Comparison of ENCODE assay signal across 18 cellular contexts in genomic region chr6:17413313-17413750, GRCh38. TPM values are rescaled to one million over a fixed set of nuclear protein-coding genes. Genes with fewer than 3 reads are reported as not detected.
DNase-seq lines count a peak whose midpoint lies in the region; ATAC-seq, FAIRE-seq and TF ChIP-seq lines count a peak whose summit lies in the region.
"Had no signal": no experiment of that assay in that cellular context is flagged by ENCODE, and none has a peak within 500 bp of the region (broad histone marks: within the 10 kb centered on the region; RNA-seq: fewer than 3 reads in every experiment).

No MANE protein-coding gene starts in this region.

- TF ChIP-seq RAD21 in A549 (conservative IDR thresholded peaks at IDR 0.05 in 1 of 2, IDR thresholded peaks at IDR 0.05 in 1 of 2) = no peak

- CTCF ChIA-PET in A549 (lab: Yijun Ruan, JAX) = no interaction called here

- DNase-seq in A549 (ENCODE audit: low read depth in 1 of 2, low spot score in 1 of 2) (peak in 1 of 2 experiments; percentile 17), GM23248 (peak; percentile 75), astrocyte (ENCODE audit: low read depth) (peak; percentile 86), inferior parietal cortex (ENCODE audit: extremely low spot score) (peak; percentile 32), AML-193 (lab: John Stamatoyannopoulos, UW) (no peak), KBM-7 (no peak)
- DNase-seq in activated naive CD8-positive, alpha-beta T cell treated with anti-CD3 and anti-CD28 coated beads for 36 hours = no peak
- DNase-seq: activated effector memory CD4-positive, alpha-beta T cell treated with Interleukin-2 at 50 U/mL for 16 hours; DMS53; endodermal cell; glutamatergic neuron; kidney; OCI-M1; spleen had no signal

- peaks cover 4% of the 10 kb centered on the region for H3K36me3 Mint-ChIP-seq in astrocyte (ENCODE audit: low read depth, unreplicated experiment)
- no peaks in the 10 kb centered on the region for H3K36me3 Mint-ChIP-seq in activated naive CD8-positive, alpha-beta T cell treated with anti-CD3 and anti-CD28 coated beads for 36 hours

- H3K27me3 Mint-ChIP-seq in astrocyte (ENCODE audit: low read depth, unreplicated experiment) = no peaks in the 10 kb centered on the region
- peaks cover 6% of the 10 kb centered on the region for H3K27me3 Mint-ChIP-seq in activated naive CD8-positive, alpha-beta T cell treated with anti-CD3 and anti-CD28 coated beads for 36 hours

- peaks cover 48% of the 10 kb centered on the region for H3K4me1 Mint-ChIP-seq in astrocyte (ENCODE audit: low read depth, unreplicated experiment)
- no peaks in the 10 kb centered on the region for H3K4me1 Mint-ChIP-seq in activated naive CD8-positive, alpha-beta T cell treated with anti-CD3 and anti-CD28 coated beads for 36 hours

- H3K9me3 Mint-ChIP-seq in astrocyte (ENCODE audit: unreplicated experiment) = peaks cover 5% of the 10 kb centered on the region
- peaks cover 2% of the 10 kb centered on the region for H3K9me3 Mint-ChIP-seq in activated naive CD8-positive, alpha-beta T cell treated with anti-CD3 and anti-CD28 coated beads for 36 hours

- H3K9me3 ChIP-seq in A549 (peaks cover 7% of the 10 kb centered on the region; the same call in 1 of the 3 replicates), GM23248 (ENCODE audit: low read depth) (no peaks in the 10 kb centered on the region), astrocyte (ENCODE audit: insufficient read depth, low read depth, low read length) (no peaks in the 10 kb centered on the region)
- H3K9me3 ChIP-seq: breast epithelium had no signal

- H2AFZ ChIP-seq in GM23248 (no peak overlapping the region), astrocyte (ENCODE audit: low read depth, low read length) (no peak overlapping the region)

- TF ChIP-seq EP300 in A549 (IDR thresholded peaks at IDR 0.05) = no peak

- ATAC-seq in A549 (peak in 1 of 2 experiments; percentile 50; a peak in 3 of 6 replicates), HG03457 (IDR thresholded peaks at IDR 0.05; ENCODE audit: unreplicated experiment) (no peak)

- H3K27me3 ChIP-seq in GM23248 (replicated peaks; ENCODE audit: insufficient read depth) (no peaks in the 10 kb centered on the region), astrocyte (ENCODE audit: insufficient read depth, low read length) (no peaks in the 10 kb centered on the region)
- H3K27me3 ChIP-seq: breast epithelium, spleen had no signal

- TF ChIP-seq POLR2A in A549 (IDR thresholded peaks at IDR 0.05; ENCODE audit: low read length) = no peak

- in situ Hi-C loops in GM23248 (cut with MboI) = no loop called here
- in situ Hi-C loops in KBM-7 (cut with MboI; ENCODE audit: low pct_unique_long_range_greater_than_20kb, low sequenced_read_pairs) = no loop called here

- WGBS in A549 (ENCODE audit: missing lambda C conversion rate) = 43% methylated on average over 5 of the region's 5 CpGs
- WGBS in GM23248 (ENCODE audit: low coverage in 1 of 2, low lambda C conversion rate in 2 of 2, missing lambda C conversion rate in 2 of 2), 2 experiments = 79 to 80% methylated on average over 5 of the region's 5 CpGs

- H4K20me1 ChIP-seq in GM23248 (ENCODE audit: insufficient read depth) (no peaks in the 10 kb centered on the region), astrocyte (ENCODE audit: insufficient read depth, low read length) (no peaks in the 10 kb centered on the region)

- H3K27ac ChIP-seq in A549 (peak overlapping the region; percentile 29 to 80; a peak in 5 of 6 replicates), GM23248 (peak overlapping the region; percentile 56), astrocyte (ENCODE audit: low read depth, low read length) (peak overlapping the region; percentile 90)
- H3K27ac ChIP-seq: breast epithelium, spleen, VCaP had no signal

- H3K36me3 ChIP-seq in GM23248 (ENCODE audit: low read depth) (no peaks in the 10 kb centered on the region), astrocyte (ENCODE audit: insufficient read depth, low read length) (no peaks in the 10 kb centered on the region)
- H3K36me3 ChIP-seq: breast epithelium, spleen had no signal

- peaks cover 42% of the 10 kb centered on the region for H3K4me1 ChIP-seq in A549
- H3K4me1 ChIP-seq in GM23248 (ENCODE audit: insufficient read depth) = peaks cover 37% of the 10 kb centered on the region
- H3K4me1 ChIP-seq in astrocyte (ENCODE audit: insufficient read depth, low read length) = peaks cover 44% of the 10 kb centered on the region
- H3K4me1 ChIP-seq: breast epithelium, spleen had no signal

- H3K4me3 Mint-ChIP-seq in astrocyte (ENCODE audit: unreplicated experiment) = no peak overlapping the region
- no peak overlapping the region for H3K4me3 Mint-ChIP-seq in activated naive CD8-positive, alpha-beta T cell treated with anti-CD3 and anti-CD28 coated beads for 36 hours
- H3K4me3 Mint-ChIP-seq: endodermal cell; stimulated activated naive CD8-positive, alpha-beta T cell treated with anti-CD3 and anti-CD28 coated beads, Interleukin-15, Interleukin-2, amounts not matched to agents 100 ng/mL and 50 ng/mL, for 24 hours had no signal

- FAIRE-seq in A549 (lab: Jason Lieb, UNC) = no peak
- peak; percentile 94 for FAIRE-seq in astrocyte (lab: Jason Lieb, UNC)
- FAIRE-seq: kidney had no signal

- POLR2A ChIA-PET in A549 (lab: Yijun Ruan, JAX) = no interaction called here

- H3K9me2 ChIP-seq in GM23248 (ENCODE audit: insufficient read depth) = no peaks in the 10 kb centered on the region

- H3K27ac Mint-ChIP-seq in astrocyte (ENCODE audit: unreplicated experiment) = peak overlapping the region; percentile 77
- H3K27ac Mint-ChIP-seq in activated naive CD8-positive, alpha-beta T cell treated with anti-CD3 and anti-CD28 coated beads for 36 hours = no peak overlapping the region
- H3K27ac Mint-ChIP-seq: stimulated activated naive CD8-positive, alpha-beta T cell treated with anti-CD3 and anti-CD28 coated beads, Interleukin-15, Interleukin-2, amounts not matched to agents 100 ng/mL and 50 ng/mL, for 24 hours had no signal

- peaks cover 15% of the 10 kb centered on the region for H3F3A ChIP-seq in GM23248 (ENCODE audit: insufficient read depth)

- H3K4me3 ChIP-seq in A549 (no peak overlapping the region), GM23248 (no peak overlapping the region), astrocyte (ENCODE audit: insufficient read depth, low read depth, low read length) (no peak overlapping the region)
- H3K4me3 ChIP-seq: breast epithelium, spleen had no signal

- TF ChIP-seq CTCF in A549 (IDR thresholded peaks at IDR 0.05) (no peak), astrocyte (IDR thresholded peaks at IDR 0.05; ENCODE audit: insufficient read depth, low read depth, low read length) (no peak)

- H3K9ac ChIP-seq in GM23248 (peak overlapping the region; percentile 16; the same call in 1 of the 2 replicates), astrocyte (ENCODE audit: low read length) (peak overlapping the region; percentile 72)

- peaks cover 3% of the 10 kb centered on the region; the same call in 1 of the 2 replicates for H3K79me2 ChIP-seq in GM23248 (ENCODE audit: insufficient read depth)
- peaks cover 67% of the 10 kb centered on the region for H3K79me2 ChIP-seq in astrocyte (ENCODE audit: insufficient read depth, low read length)

- H3K4me2 ChIP-seq in A549 (peak overlapping the region; percentile 56), GM23248 (ENCODE audit: unreplicated experiment) (peak overlapping the region; percentile 60), astrocyte (ENCODE audit: low read length) (peak overlapping the region; percentile 71)

TF ChIP-seq in A549, 52 proteins besides CTCF, POLR2A, EP300 and RAD21:
- no peak for TF ChIP-seq SMC3 (IDR thresholded peaks at IDR 0.05)
- TF ChIP-seq FOSL2 (IDR thresholded peaks at IDR 0.05) = no peak
- 0 out of 2 replicates have a peak, but pooled peaks have one; percentile 27 for TF ChIP-seq FOSL2 (CRISPR knock-in tag; IDR thresholded peaks at IDR 0.05)

RNA-seq across cellular contexts. Expression of gene CAP2, which starts 19.9 kb away (rescaled TPM):
- polyA plus RNA-seq in A549 (2011; rRNA removed) = 38.1 and 43.3 TPM in 2 replicates
- 15.8 and 18.2 TPM in 2 replicates for polyA plus RNA-seq in A549 (2012; cell fraction: cytosol; rRNA removed)
- polyA plus RNA-seq in A549 (2012; cell fraction: nucleus; rRNA removed) = 12.3 and 16.1 TPM in 2 replicates
- polyA plus RNA-seq in A549 (2017; fragmentation: RNase III; extraction: RNeasy Plus Mini Kit Qiagen cat#74134 plus additional on column Dnase treatment) = 26.0 to 30.7 TPM (median 27.2 TPM) in 3 replicates
- polyA minus RNA-seq in A549 (2011; rRNA and poly(A)+ RNA removed) = 16.8 and 20.0 TPM in 2 replicates
- 4.8 and 9.9 TPM in 2 replicates for total RNA-seq in GM23248 (2014; rRNA removed; shearing (Covaris generic))
- polyA plus RNA-seq in GM23248 (2016; fragmentation: Nextera tagmentation; extraction: Ambion mirVana) = 22.5 and 23.2 TPM in 2 replicates
- total RNA-seq in astrocyte = 49.1 and 55.3 TPM in 2 replicates
- total RNA-seq in activated naive CD8-positive, alpha-beta T cell treated with anti-CD3 and anti-CD28 coated beads for 36 hours = not detected

Comparison
In these comparisons a context has a peak if more than half of its experiments do, and no peak if none do; other contexts are left out.
1. DNase-seq: peak in GM23248 (single experiment), astrocyte (single experiment) and inferior parietal cortex (single experiment); none in activated naive CD8-positive, alpha-beta T cell treated with anti-CD3 and anti-CD28 coated beads for 36 hours (single experiment), AML-193 (0 of 2) and KBM-7 (single experiment).
2. Peak in every context shown above with its lines, with median percentiles within 50 percentile points of each other: H3K27ac ChIP-seq and H3K4me2 ChIP-seq.